8 cellular contexts compared by ENCODE assay signal in the genomic region with DNA sequence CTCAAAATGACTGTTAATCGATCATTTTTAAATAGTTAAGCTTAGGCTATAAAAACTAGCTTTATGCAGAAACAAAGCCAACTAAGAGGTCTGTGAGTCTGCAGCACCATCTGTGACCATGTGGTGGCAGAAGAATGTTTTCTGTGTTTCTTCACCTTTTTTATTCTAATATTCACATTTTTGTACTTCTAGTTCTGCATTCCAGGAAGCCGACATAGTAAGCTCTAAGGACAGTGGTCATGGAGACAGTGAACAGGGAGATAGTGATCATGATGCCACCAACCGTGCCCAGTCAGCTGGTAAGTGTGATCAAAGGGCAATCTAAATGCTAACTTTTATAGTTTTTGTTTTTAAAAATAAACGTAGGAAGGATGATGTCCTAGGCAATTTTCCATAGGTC. TPM values are rescaled to one million over a fixed set of nuclear protein-coding genes. Genes with fewer than 3 reads are reported as not detected.
DNase-seq lines count a peak whose midpoint lies in the region; ATAC-seq, FAIRE-seq and TF ChIP-seq lines count a peak whose summit lies in the region.

No MANE protein-coding gene starts in this region.

- H2BK15ac ChIP-seq in H1 (ENCODE audit: low read length): no peak overlapping the region

- H3K9me3 ChIP-seq in H1 (ENCODE audit: insufficient read depth in 2 of 2, low read depth in 1 of 2, low read length in 1 of 2): no peaks in the 10 kb centered on the region

- H2BK5ac ChIP-seq in H1 (ENCODE audit: low read depth, low read length): no peak overlapping the region

- no peak overlapping the region for H3K4me2 ChIP-seq in H1 (ENCODE audit: insufficient read depth in 1 of 2, low read depth in 2 of 2, low read length in 2 of 2)

- no peaks in the 10 kb centered on the region; a peak in 1 of 8 replicates for H3K36me3 ChIP-seq in H1 (ENCODE audit: control insufficient read depth in 2 of 4, insufficient read depth in 4 of 4, low read length in 3 of 4)

- H3K79me1 ChIP-seq in H1 (ENCODE audit: low read depth, low read length): no peaks in the 10 kb centered on the region

- no peak overlapping the region for H3K23ac ChIP-seq in H1 (ENCODE audit: insufficient read length)

- H2BK20ac ChIP-seq in H1 (ENCODE audit: low read length): no peak overlapping the region

- H3K4me3 Mint-ChIP-seq in activated CD4-positive, alpha-beta memory T cell treated with anti-CD3 and anti-CD28 coated beads for 36 hours: no peak overlapping the region

- H3K36me3 Mint-ChIP-seq in activated CD4-positive, alpha-beta memory T cell treated with anti-CD3 and anti-CD28 coated beads for 36 hours: peaks cover 4% of the 10 kb centered on the region

- DNase-seq in NCI-H69 (lab: John Stamatoyannopoulos, UW) (peak; percentile 22), H1 (ENCODE audit: low read depth in 1 of 2, low spot score in 2 of 2) (no peak), retina (peak; percentile 36)
- no peak for DNase-seq in activated CD4-positive, alpha-beta memory T cell treated with anti-CD3 and anti-CD28 coated beads for 36 hours
- DNase-seq in activated CD4-positive, alpha-beta T cell treated with anti-CD3 and anti-CD28 coated beads, Interleukin-2, amount 50 U/mL, for 48 hours: no peak
- no peak for DNase-seq in activated CD4-positive, CD25-positive, alpha-beta regulatory T cell (lab: John Stamatoyannopoulos, UW)

- H4K5ac ChIP-seq in H1 (ENCODE audit: insufficient read length, low read depth, low read length): no peak overlapping the region

- H3K23me2 ChIP-seq in H1 (ENCODE audit: low read depth, low read length): peaks cover 32% of the 10 kb centered on the region

- no peak overlapping the region for H3K4ac ChIP-seq in H1 (replicated peaks; ENCODE audit: insufficient read length, low read depth, low read length)

- H3K4me3 ChIP-seq in H1 (ENCODE audit: extremely low read depth in 1 of 4, insufficient read depth in 2 of 4, low read depth in 3 of 4, low read length in 4 of 4): no peak overlapping the region

- H2BK12ac ChIP-seq in H1 (ENCODE audit: low read depth, low read length): no peak overlapping the region

- POLR2A ChIA-PET in H1 (lab: Charles Lee; ENCODE audit: partially characterized antibody): interaction anchor here (1.3 kb wide), 1 partner anchor 107 kb away, joined by 3 read pairs; no protein-coding TSS in a partner anchor
- POLR2A ChIA-PET in activated CD4-positive, alpha-beta memory T cell treated with anti-CD3 and anti-CD28 coated beads for 36 hours (lab: Charles Lee): no interaction called here

- FAIRE-seq in H1 (lab: Jason Lieb, UNC): peak; percentile 39

- no peak overlapping the region for H3K27ac ChIP-seq in H1 (ENCODE audit: low read depth, low read length)

- TF ChIP-seq EP300 in H1 (IDR thresholded peaks at IDR 0.05; ENCODE audit: borderline replicate concordance in 1 of 2, low read depth in 2 of 2, low read length in 2 of 2): no peak

- 59% methylated on average over 4 of the region's 4 CpGs; no CpG with 5 or more reads in 1 of the 2 experiments for WGBS in H1 (ENCODE audit: extremely low coverage in 1 of 2, insufficient coverage in 1 of 2, insufficient read length in 1 of 2, insufficient replicate concordance in 2 of 2, low coverage in 1 of 2, low lambda C conversion rate in 2 of 2, missing lambda C conversion rate in 1 of 2), 2 experiments

- no peak for TF ChIP-seq POLR2A in H1 (IDR thresholded peaks at IDR 0.05; ENCODE audit: control extremely low read depth in 1 of 2, low read depth in 2 of 2, low read length in 2 of 2)

- H3K27me3 ChIP-seq in H1 (replicated peaks in 1 of 4; ENCODE audit: control insufficient read depth in 3 of 4, extremely low read depth in 1 of 4, insufficient read depth in 3 of 4, low read length in 3 of 4): peaks cover 35 to 41% (median 37%) of the 10 kb centered on the region in 4 experiments; a peak in 6 of 7 replicates

- intact Hi-C loops in activated CD4-positive, alpha-beta memory T cell treated with anti-CD3 and anti-CD28 coated beads for 36 hours (cut with micrococcal nuclease): no loop called here

- TF ChIP-seq RAD21 in H1 (IDR thresholded peaks at IDR 0.05 in 1 of 2, conservative IDR thresholded peaks at IDR 0.05 in 1 of 2; ENCODE audit: low read depth in 2 of 2, low read length in 2 of 2): peak; percentile 73 to 80

- peak in 2 of 3 experiments; percentile 39 to 63; a peak in 2 of 4 replicates for TF ChIP-seq CTCF in H1 (IDR thresholded peaks at IDR 0.05; ENCODE audit: control extremely low read depth in 1 of 3, insufficient read depth in 1 of 3, low read depth in 1 of 3, low read length in 3 of 3)

- H4K91ac ChIP-seq in H1 (replicated peaks; ENCODE audit: insufficient read length, low read length): no peak overlapping the region

- no peak overlapping the region for H3K18ac ChIP-seq in H1 (ENCODE audit: extremely low read depth, low read length)

- no peak overlapping the region for H4K8ac ChIP-seq in H1 (ENCODE audit: extremely low read depth, insufficient read depth, low read length)

- peaks cover 27% of the 10 kb centered on the region for H3K27me3 Mint-ChIP-seq in activated CD4-positive, alpha-beta memory T cell treated with anti-CD3 and anti-CD28 coated beads for 36 hours

- ATAC-seq in GM18868 (IDR thresholded peaks at IDR 0.05; ENCODE audit: unreplicated experiment): peak; percentile 61
- ATAC-seq in HG02798 (IDR thresholded peaks at IDR 0.05; ENCODE audit: poor library complexity, unreplicated experiment): no peak

- no peak overlapping the region for H3K9ac ChIP-seq in H1 (replicated peaks in 1 of 4; ENCODE audit: extremely low read depth in 1 of 4, low read depth in 3 of 4, low read length in 3 of 4)

- H3K56ac ChIP-seq in H1 (replicated peaks; ENCODE audit: insufficient read length, low read depth, low read length): no peak overlapping the region

- no peak overlapping the region for H2AFZ ChIP-seq in H1 (ENCODE audit: low read length)

- CTCF ChIA-PET in H1 (lab: Charles Lee; ENCODE audit: partially characterized antibody): interaction anchor here (0.5 to 2.4 kb wide), 42 partner anchors 9 to 1781 kb away, joined by 3 to 11 read pairs (median 3); no protein-coding TSS in a partner anchor
- CTCF ChIA-PET in activated CD4-positive, alpha-beta memory T cell treated with anti-CD3 and anti-CD28 coated beads for 36 hours (lab: Charles Lee): interaction anchor here (1.0 kb wide), 1 partner anchor 14 kb away, joined by 4 read pairs; no protein-coding TSS in a partner anchor

- H3K4me1 Mint-ChIP-seq in activated CD4-positive, alpha-beta memory T cell treated with anti-CD3 and anti-CD28 coated beads for 36 hours (ENCODE audit: low read depth): peaks cover 5% of the 10 kb centered on the region

- H2AK5ac ChIP-seq in H1 (ENCODE audit: low read depth, low read length): no peak overlapping the region

- no peak overlapping the region for H2BK120ac ChIP-seq in H1 (replicated peaks; ENCODE audit: low read depth, low read length)

- peaks cover 5 to 17% (median 11%) of the 10 kb centered on the region in 4 experiments for H3K4me1 ChIP-seq in H1 (replicated peaks in 1 of 4; ENCODE audit: control insufficient read depth in 3 of 4, insufficient read depth in 4 of 4, low read length in 3 of 4)

- peaks cover 3% of the 10 kb centered on the region in 2 experiments for H4K20me1 ChIP-seq in H1 (replicated peaks in 1 of 2; ENCODE audit: control insufficient read depth in 1 of 2, insufficient read depth in 2 of 2, low read length in 2 of 2)

- H3K79me2 ChIP-seq in H1 (ENCODE audit: control insufficient read depth in 1 of 2, insufficient read depth in 2 of 2, low read length in 2 of 2): no peaks in the 10 kb centered on the region

- no peaks in the 10 kb centered on the region for H3K9me3 Mint-ChIP-seq in activated CD4-positive, alpha-beta memory T cell treated with anti-CD3 and anti-CD28 coated beads for 36 hours

- H3K27ac Mint-ChIP-seq in activated CD4-positive, alpha-beta memory T cell treated with anti-CD3 and anti-CD28 coated beads for 36 hours: no peak overlapping the region

- no peak overlapping the region for H3K14ac ChIP-seq in H1 (ENCODE audit: insufficient read length)

TF ChIP-seq in H1, 55 proteins besides CTCF, POLR2A, EP300 and RAD21:
- no peak for TF ChIP-seq SUZ12 (IDR thresholded peaks at IDR 0.05; ENCODE audit: low read length)

RNA-seq across cellular contexts. Expression of a gene that starts 5.6 kb away (rescaled TPM):
- 9.3 and 10.0 TPM in 2 replicates for total RNA-seq in H1 (2021; fragmentation: NEBNext Ultra II Directional; extraction: Animal tissue kit (Norgen Biotek cat#: 25700))
- polyA plus RNA-seq in H1 (2011; rRNA removed): 2.2 and 3.0 TPM in 2 replicates
- 2.6 TPM for polyA plus RNA-seq in H1 (2011; cell fraction: cytosol; rRNA removed)
- 5.5 TPM for polyA plus RNA-seq in H1 (2011; cell fraction: nucleus; rRNA removed)
- polyA plus RNA-seq in H1 (2012, experiment 1 of 2): 1.9 to 3.1 TPM (median 2.6 TPM) in 4 replicates
- 1.1 TPM for polyA plus RNA-seq in H1 (2012, experiment 2 of 2)
- 24.2 TPM for polyA plus RNA-seq in H1 (2013, experiment 1 of 2)
- 22.9 TPM for polyA plus RNA-seq in H1 (2013, experiment 2 of 2)
- polyA minus RNA-seq in H1 (2011; rRNA and poly(A)+ RNA removed): 5.8 and 6.0 TPM in 2 replicates
- 4.3 TPM for polyA minus RNA-seq in H1 (2011; cell fraction: cytosol; rRNA and poly(A)+ RNA removed)
- polyA minus RNA-seq in H1 (2011; cell fraction: nucleus; rRNA and poly(A)+ RNA removed): 11.5 TPM
- total RNA-seq in activated CD4-positive, alpha-beta memory T cell treated with anti-CD3 and anti-CD28 coated beads for 36 hours: not detected

Comparison
In these comparisons a context has a peak if more than half of its experiments do, and no peak if none do; other contexts are left out.
1. DNase-seq: peak in NCI-H69 (single experiment) and retina (single experiment); none in H1 (0 of 2), activated CD4-positive, alpha-beta memory T cell treated with anti-CD3 and anti-CD28 coated beads for 36 hours (single experiment), activated CD4-positive, alpha-beta T cell treated with anti-CD3 and anti-CD28 coated beads, Interleukin-2, amount 50 U/mL, for 48 hours (0 of 2) and activated CD4-positive, CD25-positive, alpha-beta regulatory T cell (0 of 4).
2. RNA of a gene that starts 5.6 kb away (total RNA-seq): 9.3 to 10.0 TPM in H1; not detected in activated CD4-positive, alpha-beta memory T cell treated with anti-CD3 and anti-CD28 coated beads for 36 hours; every median in the first group is over 10 times any median in the second.